Comparison of ENCODE assay signal across 1 cellular context in genomic region chr11:117748771-117749540, GRCh38.
TF ChIP-seq lines count a peak whose summit lies in the region.

No MANE protein-coding gene starts in this region.

TF ChIP-seq in HepG2, 621 proteins besides CTCF, POLR2A, EP300 and RAD21 (continued from another document and continues in another):
- no peak for TF ChIP-seq ZNF18 (CRISPR knock-in tag; IDR thresholded peaks at IDR 0.05; ENCODE audit: insufficient replicate concordance)
- peak; percentile 94 for TF ChIP-seq ARID5B (CRISPR knock-in tag; IDR thresholded peaks at IDR 0.05)
- TF ChIP-seq ZNF788 (CRISPR knock-in tag; IDR thresholded peaks at IDR 0.05; ENCODE audit: borderline replicate concordance), result peak; percentile 85; the same call in 1 of the 2 replicates
- peak; percentile 95 for TF ChIP-seq BCL6 (CRISPR knock-in tag; IDR thresholded peaks at IDR 0.05)
- peak; percentile 59; the same call in 1 of the 2 replicates for TF ChIP-seq MEF2D (CRISPR knock-in tag; IDR thresholded peaks at IDR 0.05)
- TF ChIP-seq PAXIP1 (CRISPR knock-in tag; conservative IDR thresholded peaks at IDR 0.05), result peak; percentile 92
- peak; percentile 70; the same call in 1 of the 2 replicates for TF ChIP-seq MIXL1 (CRISPR knock-in tag; IDR thresholded peaks at IDR 0.05)
- peak; percentile 77 for TF ChIP-seq HNF1B (CRISPR knock-in tag; IDR thresholded peaks at IDR 0.05)
- 0 out of 2 replicates have a peak, but pooled peaks have one; percentile 60 for TF ChIP-seq NRL (CRISPR knock-in tag; IDR thresholded peaks at IDR 0.05; ENCODE audit: borderline replicate concordance)
- no peak for TF ChIP-seq SNAI1 (CRISPR knock-in tag; IDR thresholded peaks at IDR 0.05; ENCODE audit: borderline replicate concordance)
- peak; percentile 46; the same call in 1 of the 2 replicates for TF ChIP-seq ZNF616 (CRISPR knock-in tag; IDR thresholded peaks at IDR 0.05; ENCODE audit: low read depth)
- TF ChIP-seq MBD4 (IDR thresholded peaks at IDR 0.05; ENCODE audit: borderline replicate concordance, low read length), result no peak
- no peak for TF ChIP-seq ZBTB3 (CRISPR knock-in tag; IDR thresholded peaks at IDR 0.05; ENCODE audit: borderline replicate concordance, low read depth)
- TF ChIP-seq HOXD1 (CRISPR knock-in tag; IDR thresholded peaks at IDR 0.05), result no peak
- TF ChIP-seq ZNF253 (CRISPR knock-in tag; IDR thresholded peaks at IDR 0.05; ENCODE audit: borderline replicate concordance), result no peak
- 0 out of 2 replicates have a peak, but pooled peaks have one; percentile 65 for TF ChIP-seq ZNF124 (CRISPR knock-in tag; IDR thresholded peaks at IDR 0.05)
- peak; percentile 96 for TF ChIP-seq NCOA2 (CRISPR knock-in tag; IDR thresholded peaks at IDR 0.05)
- TF ChIP-seq MTA1 (CRISPR knock-in tag; IDR thresholded peaks at IDR 0.05; ENCODE audit: borderline replicate concordance), result peak; percentile 57; the same call in 1 of the 2 replicates
- no peak for TF ChIP-seq ZNF180 (CRISPR knock-in tag; IDR thresholded peaks at IDR 0.05; ENCODE audit: borderline replicate concordance, low read depth)
- TF ChIP-seq IRF2 (CRISPR knock-in tag; IDR thresholded peaks at IDR 0.05), result peak; percentile 73; the same call in 1 of the 2 replicates
- no peak for TF ChIP-seq SRSF1 (optimal IDR thresholded peaks at IDR 0.05; ENCODE audit: low read depth, low read length)
- TF ChIP-seq NR2F2 (IDR thresholded peaks at IDR 0.05; ENCODE audit: borderline replicate concordance, low read depth), result peak; percentile 98
- TF ChIP-seq AKNA (CRISPR knock-in tag; IDR thresholded peaks at IDR 0.05; ENCODE audit: borderline replicate concordance), result no peak
- peak; percentile 38; the same call in 1 of the 2 replicates for TF ChIP-seq ATF2 (CRISPR knock-in tag; IDR thresholded peaks at IDR 0.05)
- peak; percentile 79 for TF ChIP-seq TCF7 (IDR thresholded peaks at IDR 0.05; ENCODE audit: low read depth)
- no peak for TF ChIP-seq ZNF234 (CRISPR knock-in tag; conservative IDR thresholded peaks at IDR 0.05)
- TF ChIP-seq KLF6 (CRISPR knock-in tag; IDR thresholded peaks at IDR 0.05), result no peak
- no peak for TF ChIP-seq CREBL2 (CRISPR knock-in tag; IDR thresholded peaks at IDR 0.05; ENCODE audit: borderline replicate concordance)
- peak; percentile 91; the same call in 1 of the 2 replicates for TF ChIP-seq ZNF710 (CRISPR knock-in tag; IDR thresholded peaks at IDR 0.05; ENCODE audit: borderline replicate concordance)
- TF ChIP-seq PREB (CRISPR knock-in tag; IDR thresholded peaks at IDR 0.05), result no peak
- no peak for TF ChIP-seq THAP8 (CRISPR knock-in tag; IDR thresholded peaks at IDR 0.05; ENCODE audit: borderline replicate concordance)
- peak; percentile 98 for TF ChIP-seq NR2F6 (IDR thresholded peaks at IDR 0.05)
- peak; percentile 98 for TF ChIP-seq NR2F6 (CRISPR knock-in tag; IDR thresholded peaks at IDR 0.05)
- TF ChIP-seq MIER2 (CRISPR knock-in tag; IDR thresholded peaks at IDR 0.05), result 0 out of 2 replicates have a peak, but pooled peaks have one; percentile 31
- TF ChIP-seq FOSL2 (CRISPR knock-in tag; IDR thresholded peaks at IDR 0.05), result peak; percentile 75
